Comparison of ENCODE assay signal across 19 cellular contexts in genomic region chr3:52350981-52351761, GRCh38. TPM values are rescaled to one million over a fixed set of nuclear protein-coding genes. Genes with fewer than 3 reads are reported as not detected.
A peak's percentile ranks its signal among the peaks of the same experiment; 100 is the strongest.
DNase-seq lines count a peak whose midpoint lies in the region; ATAC-seq and TF ChIP-seq lines count a peak whose summit lies in the region.
"Had no signal": no experiment of that assay in that cellular context is flagged by ENCODE, and none has a peak within 500 bp of the region (broad histone marks: within the 10 kb centered on the region; RNA-seq: fewer than 3 reads in every experiment).

No MANE protein-coding gene starts in this region.

- DNase-seq in Karpas-422: peak; percentile 77
- peak; percentile 76 for DNase-seq in chondrocyte (ENCODE audit: low spot score)
- peak; percentile 6 to 36 for DNase-seq in psoas muscle
- no peak for DNase-seq in globus pallidus (ENCODE audit: low spot score)
- no peak for DNase-seq in Caco-2
- DNase-seq: CD4-positive, CD25-positive, alpha-beta regulatory T cell; KBM-7; NCI-H1092 treated with DMSO at 0.1 percent for 48 hours; NCI-H2081; NCI-H2171; NCI-H446; PC-3; RPMI8226; SIG-M5; SK-N-SH had no signal

- H3K4me1 ChIP-seq in BLaER1 (peaks cover 29% of the 10 kb centered on the region), Karpas-422 (ENCODE audit: low read length) (peaks cover 40% of the 10 kb centered on the region), psoas muscle (peaks cover 11% of the 10 kb centered on the region), Caco-2 (no peaks in the 10 kb centered on the region)
- H3K4me1 ChIP-seq: HAP-1 had no signal

- H3K36me3 Mint-ChIP-seq in chondrocyte (ENCODE audit: low read depth): peaks cover 5% of the 10 kb centered on the region
- no peaks in the 10 kb centered on the region for H3K36me3 Mint-ChIP-seq in Caco-2 (ENCODE audit: insufficient read depth, unreplicated experiment)

- peaks cover 72% of the 10 kb centered on the region for H3K36me3 ChIP-seq in BLaER1
- no peaks in the 10 kb centered on the region for H3K36me3 ChIP-seq in Karpas-422 (ENCODE audit: insufficient read depth, low read length)
- H3K36me3 ChIP-seq in psoas muscle (ENCODE audit: insufficient read depth in 1 of 2, low read depth in 1 of 2): peaks cover 0 to 63% of the 10 kb centered on the region in 2 donors
- no peaks in the 10 kb centered on the region for H3K36me3 ChIP-seq in Caco-2 (ENCODE audit: control insufficient read depth, insufficient read depth, low read length)
- H3K36me3 ChIP-seq: HAP-1 had no signal

- no peaks in the 10 kb centered on the region for H3K79me2 ChIP-seq in Karpas-422 (ENCODE audit: low read length)

- H3K9ac ChIP-seq in BLaER1: 0 out of 2 replicates have a peak overlapping the region, but pooled peaks have one; percentile 29
- H3K9ac ChIP-seq in Karpas-422 (ENCODE audit: low read length): peak overlapping the region; percentile 22; the same call in 1 of the 2 replicates
- H3K9ac ChIP-seq: SK-N-SH had no signal

- CTCF ChIA-PET in Caco-2 (lab: Charles Lee): no interaction called here

- H3K4me3 Mint-ChIP-seq in chondrocyte (ENCODE audit: unreplicated experiment): no peak overlapping the region
- no peak overlapping the region for H3K4me3 Mint-ChIP-seq in Caco-2 (ENCODE audit: unreplicated experiment)
- H3K4me3 Mint-ChIP-seq: CD4-positive, CD25-positive, alpha-beta regulatory T cell; GM23338 had no signal

- H3K9me3 ChIP-seq in BLaER1: no peaks in the 10 kb centered on the region
- H3K9me3 ChIP-seq in Karpas-422 (ENCODE audit: low read length): no peaks in the 10 kb centered on the region
- no peaks in the 10 kb centered on the region for H3K9me3 ChIP-seq in psoas muscle
- H3K9me3 ChIP-seq in Caco-2: no peaks in the 10 kb centered on the region
- H3K9me3 ChIP-seq: HAP-1, SK-N-SH had no signal

- H3K27ac ChIP-seq in BLaER1 (peak overlapping the region; percentile 7), Karpas-422 (ENCODE audit: low read length) (peak overlapping the region; percentile 59), psoas muscle (no peak overlapping the region)

- 92 to 97% (median 97%) methylated on average over 11 of the region's 11 CpGs for WGBS in psoas muscle, 3 donors

- H3K9me2 ChIP-seq in Karpas-422 (replicated peaks; ENCODE audit: insufficient read depth, low read length): no peaks in the 10 kb centered on the region
- H3K9me2 ChIP-seq: SK-N-SH had no signal

- H3K4me1 Mint-ChIP-seq in chondrocyte (ENCODE audit: low read depth): peaks cover 7% of the 10 kb centered on the region
- no peaks in the 10 kb centered on the region for H3K4me1 Mint-ChIP-seq in Caco-2 (ENCODE audit: low read depth, unreplicated experiment)
- H3K4me1 Mint-ChIP-seq: CD4-positive, CD25-positive, alpha-beta regulatory T cell; GM23338 had no signal

- intact Hi-C loops in psoas muscle (cut with DNase I) (no loop called here), Caco-2 (cut with micrococcal nuclease; ENCODE audit: unreplicated experiment) (no loop called here)

- POLR2A ChIA-PET in Caco-2 (lab: Charles Lee): no interaction called here

- ATAC-seq in psoas muscle (no peak), GM21786 (IDR thresholded peaks at IDR 0.05; ENCODE audit: unreplicated experiment) (no peak)
- ATAC-seq: GM23338, PC-3 had no signal

- H3K27me3 Mint-ChIP-seq in chondrocyte (ENCODE audit: low read depth): no peaks in the 10 kb centered on the region
- no peaks in the 10 kb centered on the region for H3K27me3 Mint-ChIP-seq in Caco-2 (ENCODE audit: insufficient read depth, unreplicated experiment)
- H3K27me3 Mint-ChIP-seq: CD4-positive, CD25-positive, alpha-beta regulatory T cell had no signal

- no TSS peak for BruUV-seq in Caco-2 (replicated peaks; lab: Mats Ljungman, UMichigan)

- no peak overlapping the region for H3K4me3 ChIP-seq in BLaER1
- no peak overlapping the region for H3K4me3 ChIP-seq in Karpas-422 (ENCODE audit: low read length)
- no peak overlapping the region for H3K4me3 ChIP-seq in psoas muscle
- H3K4me3 ChIP-seq in Caco-2 (ENCODE audit: low read depth, low read length): no peak overlapping the region
- H3K4me3 ChIP-seq: GM23338, HAP-1 had no signal

- H3K4me2 ChIP-seq in BLaER1: peak overlapping the region; percentile 39
- H3K4me2 ChIP-seq in Karpas-422 (ENCODE audit: low read depth, low read length, poor library complexity, severe bottlenecking): peak overlapping the region; percentile 3
- H3K4me2 ChIP-seq: GM23338, SK-N-SH had no signal

- H3K9me3 Mint-ChIP-seq in chondrocyte (ENCODE audit: low read depth): no peaks in the 10 kb centered on the region
- no peaks in the 10 kb centered on the region for H3K9me3 Mint-ChIP-seq in Caco-2 (ENCODE audit: unreplicated experiment)
- H3K9me3 Mint-ChIP-seq: CD4-positive, CD25-positive, alpha-beta regulatory T cell; GM23338 had no signal

- TF ChIP-seq CTCF in chondrocyte (IDR thresholded peaks at IDR 0.05) (no peak), psoas muscle (IDR thresholded peaks at IDR 0.05) (no peak), Caco-2 (IDR thresholded peaks at IDR 0.05; ENCODE audit: insufficient read depth in 1 of 2, low read depth in 1 of 2, low read length in 1 of 2, severe bottlenecking in 1 of 2, unreplicated experiment in 1 of 2) (no peak)

- H3K27me3 ChIP-seq in BLaER1 (no peaks in the 10 kb centered on the region), Karpas-422 (ENCODE audit: low read length) (no peaks in the 10 kb centered on the region), psoas muscle (ENCODE audit: insufficient read depth in 3 of 3, low read length in 2 of 3) (no peaks in the 10 kb centered on the region), Caco-2 (replicated peaks; ENCODE audit: control insufficient read depth, insufficient read depth, low read length) (no peaks in the 10 kb centered on the region)

- no peaks in the 10 kb centered on the region for H4K20me1 ChIP-seq in BLaER1
- peaks cover 6% of the 10 kb centered on the region; the same call in 1 of the 2 replicates for H4K20me1 ChIP-seq in Karpas-422 (ENCODE audit: insufficient read depth, low read depth, low read length)

- H3K27ac Mint-ChIP-seq in chondrocyte (ENCODE audit: unreplicated experiment) (no peak overlapping the region), Caco-2 (ENCODE audit: unreplicated experiment) (no peak overlapping the region)
- H3K27ac Mint-ChIP-seq: GM23338 had no signal

- no peak overlapping the region for H2AFZ ChIP-seq in Karpas-422 (ENCODE audit: low read length)
- H2AFZ ChIP-seq: GM23338 had no signal

RNA-seq across cellular contexts. Expression of gene DNAH1, which starts 35.1 kb away (rescaled TPM):
- 2.9 and 8.3 TPM in 2 replicates for total RNA-seq in Karpas-422 (2014; rRNA removed; shearing (Covaris generic); ENCODE audit: low replicate concordance)
- total RNA-seq in chondrocyte (5.0 to 9.4 TPM (median 5.4 TPM) in 3 replicates), psoas muscle (1 to 10 TPM; 2.4 to 4.1 (median 3.0) TPM), Caco-2 (2022) (2.9 and 4.1 TPM in 2 replicates)
- 1 to 10 TPM in 2 of 3 donors, under 1 TPM in 1; 0.77 to 1.8 (median 1.2) TPM for polyA plus RNA-seq in psoas muscle

RNA-seq across cellular contexts. Expression of gene BAP1, which starts 58.6 kb away (rescaled TPM):
- 45.4 and 91.1 TPM in 2 replicates for total RNA-seq in Karpas-422 (2014; rRNA removed; shearing (Covaris generic); ENCODE audit: low replicate concordance)
- total RNA-seq in chondrocyte: 82.1 to 85.4 TPM (median 84.3 TPM) in 3 replicates
- total RNA-seq in psoas muscle: 10 to 100 TPM; 61.1 to 78.1 (median 70.7) TPM
- polyA plus RNA-seq in psoas muscle: 100 to 1,000 TPM in 1 of 3 donors, 10 to 100 TPM in 2; 65.7 to 104 (median 78.9) TPM
- 78.9 and 83.4 TPM in 2 replicates for total RNA-seq in Caco-2 (2022)

RNA-seq across cellular contexts. Expression of gene PHF7, which starts 59.3 kb away (rescaled TPM):
- 5.1 and 9.5 TPM in 2 replicates for total RNA-seq in Karpas-422 (2014; rRNA removed; shearing (Covaris generic); ENCODE audit: low replicate concordance)
- 5.1 to 7.1 TPM (median 5.5 TPM) in 3 replicates for total RNA-seq in chondrocyte
- total RNA-seq in psoas muscle: 10 to 100 TPM in 1 of 4 donors, 1 to 10 TPM in 3; 4.2 to 15.5 (median 7.3) TPM
- 10 to 100 TPM in 1 of 3 donors, 1 to 10 TPM in 2; 4.2 to 13.4 (median 4.6) TPM for polyA plus RNA-seq in psoas muscle
- total RNA-seq in Caco-2 (2022): 2.4 and 4.1 TPM in 2 replicates

Comparison
In these comparisons a context has a peak if more than half of its experiments do, and no peak if none do; other contexts are left out.
1. DNase-seq: peak in Karpas-422 (single experiment), chondrocyte (single experiment) and psoas muscle (2 of 2); none in globus pallidus (single experiment) and Caco-2 (0 of 2).